Comparison of ENCODE assay signal across 9 cellular contexts in the genomic region with DNA sequence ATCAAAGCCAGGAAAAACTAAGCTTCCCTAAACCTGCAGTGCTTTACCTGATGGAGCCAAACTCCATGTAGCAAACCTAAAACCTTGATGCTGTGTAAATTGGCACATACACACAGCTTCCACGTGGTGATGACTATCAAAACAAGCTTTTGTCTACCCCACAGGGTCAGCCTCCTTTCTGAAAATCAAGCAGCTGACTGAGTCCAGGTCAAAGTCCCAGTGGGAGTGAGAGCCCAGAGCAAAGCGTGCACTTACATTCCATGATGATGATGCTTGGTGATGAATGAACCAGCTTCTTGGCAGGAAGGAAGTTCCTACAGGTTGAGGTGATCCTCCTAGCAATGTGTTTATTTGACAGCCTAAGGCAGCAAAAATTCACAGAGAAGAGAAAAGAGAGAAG.
DNase-seq lines count a peak whose midpoint lies in the region; TF ChIP-seq lines count a peak whose summit lies in the region.
"Had no signal": no experiment of that assay in that cellular context is flagged by ENCODE, and none has a peak within 500 bp of the region (broad histone marks: within the 10 kb centered on the region; RNA-seq: fewer than 3 reads in every experiment).

No MANE protein-coding gene starts in this region.

- DNase-seq in HPDE6-E6E7 (ENCODE audit: extremely low spot score) (peak; percentile 26), glomerular visceral epithelial cell (ENCODE audit: extremely low spot score) (peak; percentile 39), iPS-NIHi7 (ENCODE audit: extremely low spot score) (no peak), middle frontal gyrus (ENCODE audit: extremely low spot score, low spot score) (no peak), NCI-H774 (lab: John Stamatoyannopoulos, UW) (no peak), posterior cingulate gyrus (no peak)
- DNase-seq: natural killer cell had no signal

- TF ChIP-seq CTCF in VCaP (conservative IDR thresholded peaks at IDR 0.05): no peak

- H3K27ac ChIP-seq in VCaP: peak overlapping the region; percentile 21; the same call in 1 of the 2 replicates
- H3K27ac ChIP-seq: esophagus muscularis mucosa had no signal

- intact Hi-C loops in posterior cingulate gyrus (cut with DNase I): no loop called here

Comparison
In these comparisons a context has a peak if more than half of its experiments do, and no peak if none do; other contexts are left out.
1. DNase-seq: peak in HPDE6-E6E7 (single experiment) and glomerular visceral epithelial cell (single experiment); none in iPS-NIHi7 (single experiment), middle frontal gyrus (single experiment), NCI-H774 (single experiment) and posterior cingulate gyrus (0 of 10).